20 cellular contexts compared by ENCODE assay signal in genomic region chr5:78888580-78889187, GRCh38.
DNase-seq lines count a peak whose midpoint lies in the region; ATAC-seq and TF ChIP-seq lines count a peak whose summit lies in the region.
"Had no signal": no experiment of that assay in that cellular context is flagged by ENCODE, and none has a peak within 500 bp of the region (broad histone marks: within the 10 kb centered on the region; RNA-seq: fewer than 3 reads in every experiment).

No MANE protein-coding gene starts in this region.

- no peaks in the 10 kb centered on the region for H3K23me2 ChIP-seq in H9 (ENCODE audit: insufficient read length, low read depth, low read length, poor library complexity, severe bottlenecking)

- no peak overlapping the region for H2AFZ ChIP-seq in H9 (ENCODE audit: low read length)

- H3T11ph ChIP-seq in H9 (ENCODE audit: low read length): no peak overlapping the region

- no peak overlapping the region for H3K4me3 Mint-ChIP-seq in H9
- H3K4me3 Mint-ChIP-seq: activated T-helper 1 cell treated with anti-CD3 and anti-CD28 coated beads, Interleukin-12 subunit alpha, Interleukin-12 subunit beta, Interleukin-2, Interleukin-4 antibody, amounts not matched to agents 30 ng/mL and 10 ng/mL and 1 ng/mL, durations not matched to agents 14 hours and 24 hours and 36 hours had no signal

- intact Hi-C loops in lower lobe of right lung (cut with DNase I): no loop called here

- no peak overlapping the region for H2BK15ac ChIP-seq in H9 (ENCODE audit: low read depth, low read length)

- 0 out of 7 replicates have a peak, but pooled peaks cover 0 to 1% (median 0%) of the 10 kb centered on the region in 3 experiments for H3K36me3 Mint-ChIP-seq in H9 (ENCODE audit: insufficient read depth in 1 of 3, low read depth in 3 of 3)
- H3K36me3 Mint-ChIP-seq: activated naive CD4-positive, alpha-beta T cell treated with anti-CD3 and anti-CD28 coated beads, Interleukin-2, amount 50 U/mL, for 72 hours had no signal

- H3K18ac ChIP-seq in H9 (ENCODE audit: insufficient read length, low read depth, low read length): no peak overlapping the region

- no peak overlapping the region for H2BK20ac ChIP-seq in H9 (ENCODE audit: low read depth, low read length, poor library complexity, severe bottlenecking)

- no peak overlapping the region for H2BK12ac ChIP-seq in H9 (ENCODE audit: insufficient read length, low read depth, low read length)

- no peak overlapping the region for H3K4ac ChIP-seq in H9 (ENCODE audit: low read depth, low read length)

- H3K4me2 ChIP-seq in H9 (ENCODE audit: insufficient read depth, insufficient read length, low read length): no peak overlapping the region

- no peak overlapping the region for H3K4me3 ChIP-seq in BE2C (ENCODE audit: low read depth, low read length)
- H3K4me3 ChIP-seq in lower lobe of right lung: no peak overlapping the region
- H3K4me3 ChIP-seq: esophagus muscularis mucosa, Peyer's patch, upper lobe of right lung had no signal

- no peak overlapping the region for H3K14ac ChIP-seq in H9 (ENCODE audit: insufficient read depth, low read length)

- H4K20me1 ChIP-seq in H9 (ENCODE audit: control insufficient read depth, insufficient read depth, insufficient read length): no peaks in the 10 kb centered on the region

- no CpG with 5 or more reads among the region's 8 CpGs for WGBS in H9 (ENCODE audit: extremely low coverage, insufficient read length, low lambda C conversion rate)

- no peaks in the 10 kb centered on the region for H3K79me2 ChIP-seq in H9 (ENCODE audit: insufficient read depth, low read length)

- no peaks in the 10 kb centered on the region for H3K79me1 ChIP-seq in H9 (ENCODE audit: insufficient read depth, low read depth, low read length, poor library complexity, severe bottlenecking)

- H3K4me1 ChIP-seq in BE2C (peaks cover 21% of the 10 kb centered on the region), lower lobe of right lung (no peaks in the 10 kb centered on the region), H9 (ENCODE audit: insufficient read depth, low read length) (no peaks in the 10 kb centered on the region; the same call in 1 of the 2 replicates)
- H3K4me1 ChIP-seq: Caco-2, Peyer's patch had no signal

- no peak overlapping the region for H2BK5ac ChIP-seq in H9 (ENCODE audit: insufficient read length, low read length)

- no peak overlapping the region for H4K91ac ChIP-seq in H9 (ENCODE audit: insufficient read length, low read depth, low read length)

- TF ChIP-seq CTCF in BE2C (IDR thresholded peaks at IDR 0.05; ENCODE audit: low read depth, low read length): no peak
- no peak for TF ChIP-seq CTCF in lower lobe of right lung (IDR thresholded peaks at IDR 0.05)
- no peak for TF ChIP-seq CTCF in H9 (conservative IDR thresholded peaks at IDR 0.05)

- no peak overlapping the region for H2AK5ac ChIP-seq in H9 (ENCODE audit: insufficient read length, low read length)

- H2BK120ac ChIP-seq in H9 (ENCODE audit: low read depth, low read length, poor library complexity, severe bottlenecking): no peak overlapping the region

- no peaks in the 10 kb centered on the region for H3K9me3 Mint-ChIP-seq in H9
- H3K9me3 Mint-ChIP-seq: activated naive CD4-positive, alpha-beta T cell treated with anti-CD3 and anti-CD28 coated beads, Interleukin-2, amount 50 U/mL, for 72 hours; activated T-helper 1 cell treated with anti-CD3 and anti-CD28 coated beads, Interleukin-12 subunit alpha, Interleukin-12 subunit beta, Interleukin-2, Interleukin-4 antibody, amounts not matched to agents 30 ng/mL and 10 ng/mL and 1 ng/mL, durations not matched to agents 14 hours and 24 hours and 36 hours had no signal

- H3K27ac Mint-ChIP-seq in H9: no peak overlapping the region
- H3K27ac Mint-ChIP-seq: activated naive CD4-positive, alpha-beta T cell treated with anti-CD3 and anti-CD28 coated beads, Interleukin-2, amount 50 U/mL, for 72 hours; activated T-helper 1 cell treated with anti-CD3 and anti-CD28 coated beads, Interleukin-12 subunit alpha, Interleukin-12 subunit beta, Interleukin-2, Interleukin-4 antibody, amounts not matched to agents 30 ng/mL and 10 ng/mL and 1 ng/mL, durations not matched to agents 14 hours and 24 hours and 36 hours had no signal

- no peak overlapping the region for H3K56ac ChIP-seq in H9 (ENCODE audit: insufficient read length, low read depth, low read length)

- H3K9me3 ChIP-seq in BE2C (no peaks in the 10 kb centered on the region), lower lobe of right lung (no peaks in the 10 kb centered on the region), H9 (ENCODE audit: control insufficient read depth, low read depth, low read length) (no peaks in the 10 kb centered on the region)
- H3K9me3 ChIP-seq: Caco-2, esophagus muscularis mucosa, Peyer's patch, upper lobe of right lung had no signal

- no peak overlapping the region for H3K23ac ChIP-seq in H9 (ENCODE audit: insufficient read length, low read depth, low read length)

- no peak overlapping the region for H4K5ac ChIP-seq in H9 (ENCODE audit: insufficient read length, low read depth, low read length)

- DNase-seq in DMS 273 (lab: John Stamatoyannopoulos, UW; ENCODE audit: unreplicated experiment) (peak; percentile 11), DMS 273 treated with DMSO at 0.1 percent for 48 hours (lab: John Stamatoyannopoulos, UW) (no peak), BE2C (peak; percentile 57), RPMI8226 (peak; percentile 71), lower lobe of right lung (peak; percentile 45), H9 (no peak), SKM-1 (lab: John Stamatoyannopoulos, UW; ENCODE audit: unreplicated experiment) (no peak), GM19240 (ENCODE audit: insufficient read length, low spot score) (no peak)
- DNase-seq: Caco-2; effector CD8-positive, alpha-beta T cell; NCI-H146; NCI-H2171 treated with DMSO at 0.1 percent for 48 hours; NCI-H774; stimulated activated CD4-positive, alpha-beta T cell treated with anti-CD3 and anti-CD28 coated beads, Interleukin-4, amount 100 ng/mL, for 24 hours; upper lobe of right lung had no signal

- no peaks in the 10 kb centered on the region for H3K27me3 ChIP-seq in BE2C
- no peaks in the 10 kb centered on the region for H3K27me3 ChIP-seq in lower lobe of right lung (ENCODE audit: low read depth)
- H3K27me3 ChIP-seq in H9 (ENCODE audit: insufficient read depth, low read length): no peaks in the 10 kb centered on the region
- H3K27me3 ChIP-seq: esophagus muscularis mucosa, Peyer's patch, upper lobe of right lung had no signal

- H4K8ac ChIP-seq in H9 (replicated peaks; ENCODE audit: insufficient read length, low read depth, low read length): no peak overlapping the region

- H3K27me3 Mint-ChIP-seq in H9 (ENCODE audit: low read depth): no peaks in the 10 kb centered on the region

- no peak overlapping the region for H3K9ac ChIP-seq in H9 (ENCODE audit: extremely low read depth, insufficient read length, low read length)

- ATAC-seq in lower lobe of right lung: no peak

- no peak overlapping the region for H3K27ac ChIP-seq in lower lobe of right lung
- no peak overlapping the region for H3K27ac ChIP-seq in H9 (ENCODE audit: insufficient read length, low read depth, low read length)
- H3K27ac ChIP-seq: 22Rv1, Peyer's patch, upper lobe of right lung had no signal

- H3K4me1 Mint-ChIP-seq in H9: peaks cover 3 to 4% of the 10 kb centered on the region in 2 experiments; a peak in 2 of 4 replicates

- H3K36me3 ChIP-seq in BE2C (no peaks in the 10 kb centered on the region), lower lobe of right lung (no peaks in the 10 kb centered on the region)
- H3K36me3 ChIP-seq: Peyer's patch, upper lobe of right lung had no signal

Comparison
In these comparisons a context has a peak if more than half of its experiments do, and no peak if none do; other contexts are left out.
1. DNase-seq: peak in DMS 273 (single experiment), BE2C (single experiment), RPMI8226 (single experiment) and lower lobe of right lung (single experiment); none in DMS 273 treated with DMSO at 0.1 percent for 48 hours (single experiment), H9 (single experiment), SKM-1 (single experiment) and GM19240 (single experiment).